Comparison of ENCODE assay signal across 1 cellular context in genomic region chr2:54330226-54331094, GRCh38.
A peak's percentile ranks its signal among the peaks of the same experiment; 100 is the strongest.
TF ChIP-seq lines count a peak whose summit lies in the region.

No MANE protein-coding gene starts in this region.

TF ChIP-seq in HepG2, 621 proteins besides CTCF, POLR2A, EP300 and RAD21 (continued from another document and continues in another):
- TF ChIP-seq KDM6A (CRISPR knock-in tag; IDR thresholded peaks at IDR 0.05; ENCODE audit: low read depth) = 0 out of 2 replicates have a peak, but pooled peaks have one; percentile 15
- TF ChIP-seq ATF5 (CRISPR knock-in tag; IDR thresholded peaks at IDR 0.05; ENCODE audit: low read depth) = peak; percentile 97; the same call in 1 of the 2 replicates
- peak; percentile 93; the same call in 1 of the 2 replicates for TF ChIP-seq MTA1 (CRISPR knock-in tag; IDR thresholded peaks at IDR 0.05; ENCODE audit: borderline replicate concordance)
- no peak for TF ChIP-seq ZNF513 (CRISPR knock-in tag; conservative IDR thresholded peaks at IDR 0.05)
- TF ChIP-seq ZBTB43 (CRISPR knock-in tag; conservative IDR thresholded peaks at IDR 0.05) = peak; percentile 84
- TF ChIP-seq PHB2 (IDR thresholded peaks at IDR 0.05; ENCODE audit: partially characterized antibody) = no peak
- peak; percentile 76; the same call in 1 of the 2 replicates for TF ChIP-seq DNMT3B (CRISPR knock-in tag; conservative IDR thresholded peaks at IDR 0.05)
- TF ChIP-seq ZNF580 (CRISPR knock-in tag; IDR thresholded peaks at IDR 0.05; ENCODE audit: borderline replicate concordance, low read depth) = peak; percentile 91; the same call in 1 of the 2 replicates
- no peak for TF ChIP-seq JDP2 (CRISPR knock-in tag; IDR thresholded peaks at IDR 0.05; ENCODE audit: borderline replicate concordance)
- peak; percentile 79; the same call in 1 of the 2 replicates for TF ChIP-seq RXRA (CRISPR knock-in tag; IDR thresholded peaks at IDR 0.05)
- TF ChIP-seq NR2C2 (CRISPR knock-in tag; IDR thresholded peaks at IDR 0.05; ENCODE audit: borderline replicate concordance) = peak; percentile 45; the same call in 1 of the 2 replicates
- TF ChIP-seq ZNF710 (CRISPR knock-in tag; IDR thresholded peaks at IDR 0.05; ENCODE audit: borderline replicate concordance) = peak; percentile 53; the same call in 1 of the 2 replicates
- TF ChIP-seq HIVEP1 (CRISPR knock-in tag; IDR thresholded peaks at IDR 0.05) = peak; percentile 91
- peak; percentile 45 for TF ChIP-seq NCOA2 (CRISPR knock-in tag; IDR thresholded peaks at IDR 0.05)
- peak; percentile 95; the same call in 1 of the 2 replicates for TF ChIP-seq ZNF749 (CRISPR knock-in tag; IDR thresholded peaks at IDR 0.05; ENCODE audit: borderline replicate concordance)
- 0 out of 2 replicates have a peak, but pooled peaks have one; percentile 74 for TF ChIP-seq TP53 (CRISPR knock-in tag; conservative IDR thresholded peaks at IDR 0.05)
- no peak for TF ChIP-seq REPIN1 (CRISPR knock-in tag; IDR thresholded peaks at IDR 0.05; ENCODE audit: borderline replicate concordance, low read depth)
- no peak for TF ChIP-seq MAFK (conservative IDR thresholded peaks at IDR 0.05 in 1 of 2, IDR thresholded peaks at IDR 0.05 in 1 of 2; ENCODE audit: low read length in 2 of 2)
- no peak for TF ChIP-seq ELK4 (CRISPR knock-in tag; IDR thresholded peaks at IDR 0.05; ENCODE audit: borderline replicate concordance)
- no peak for TF ChIP-seq TRIM22 (IDR thresholded peaks at IDR 0.05)
- peak; percentile 81; the same call in 1 of the 2 replicates for TF ChIP-seq POGK (CRISPR knock-in tag; conservative IDR thresholded peaks at IDR 0.05)
- TF ChIP-seq ZNF878 (CRISPR knock-in tag; IDR thresholded peaks at IDR 0.05) = no peak
- TF ChIP-seq ZNF615 (CRISPR knock-in tag; IDR thresholded peaks at IDR 0.05; ENCODE audit: borderline replicate concordance) = no peak
- no peak for TF ChIP-seq GPBP1L1 (CRISPR knock-in tag; IDR thresholded peaks at IDR 0.05)
- no peak for TF ChIP-seq NCOA5 (CRISPR knock-in tag; IDR thresholded peaks at IDR 0.05)
- no peak; the same call in 1 of the 2 replicates for TF ChIP-seq CENPT (CRISPR knock-in tag; IDR thresholded peaks at IDR 0.05; ENCODE audit: low read depth)
- peak; percentile 87 for TF ChIP-seq ZNF264 (CRISPR knock-in tag; IDR thresholded peaks at IDR 0.05)
- no peak for TF ChIP-seq SRF (IDR thresholded peaks at IDR 0.05; ENCODE audit: low read depth, low read length)
- TF ChIP-seq GTF2F1 (IDR thresholded peaks at IDR 0.05; ENCODE audit: low read length) = no peak
- TF ChIP-seq PHF20 (CRISPR knock-in tag; IDR thresholded peaks at IDR 0.05) = no peak; the same call in 1 of the 2 replicates
- peak; percentile 53; the same call in 1 of the 2 replicates for TF ChIP-seq ZNF367 (CRISPR knock-in tag; IDR thresholded peaks at IDR 0.05; ENCODE audit: borderline replicate concordance)
- peak; percentile 95; the same call in 1 of the 2 replicates for TF ChIP-seq LBX2 (CRISPR knock-in tag; IDR thresholded peaks at IDR 0.05; ENCODE audit: borderline replicate concordance)
- TF ChIP-seq PRDM15 (CRISPR knock-in tag; IDR thresholded peaks at IDR 0.05) = no peak; the same call in 1 of the 2 replicates
- TF ChIP-seq PRMT3 (CRISPR knock-in tag; IDR thresholded peaks at IDR 0.05; ENCODE audit: borderline replicate concordance, low read depth) = no peak
- TF ChIP-seq ZNF83 (CRISPR knock-in tag; IDR thresholded peaks at IDR 0.05; ENCODE audit: borderline replicate concordance) = peak; percentile 95; the same call in 1 of the 2 replicates
- TF ChIP-seq ARID5B (CRISPR knock-in tag; IDR thresholded peaks at IDR 0.05) = peak; percentile 81
